ENCODE assay signal across 8 cellular contexts in the genomic region with DNA sequence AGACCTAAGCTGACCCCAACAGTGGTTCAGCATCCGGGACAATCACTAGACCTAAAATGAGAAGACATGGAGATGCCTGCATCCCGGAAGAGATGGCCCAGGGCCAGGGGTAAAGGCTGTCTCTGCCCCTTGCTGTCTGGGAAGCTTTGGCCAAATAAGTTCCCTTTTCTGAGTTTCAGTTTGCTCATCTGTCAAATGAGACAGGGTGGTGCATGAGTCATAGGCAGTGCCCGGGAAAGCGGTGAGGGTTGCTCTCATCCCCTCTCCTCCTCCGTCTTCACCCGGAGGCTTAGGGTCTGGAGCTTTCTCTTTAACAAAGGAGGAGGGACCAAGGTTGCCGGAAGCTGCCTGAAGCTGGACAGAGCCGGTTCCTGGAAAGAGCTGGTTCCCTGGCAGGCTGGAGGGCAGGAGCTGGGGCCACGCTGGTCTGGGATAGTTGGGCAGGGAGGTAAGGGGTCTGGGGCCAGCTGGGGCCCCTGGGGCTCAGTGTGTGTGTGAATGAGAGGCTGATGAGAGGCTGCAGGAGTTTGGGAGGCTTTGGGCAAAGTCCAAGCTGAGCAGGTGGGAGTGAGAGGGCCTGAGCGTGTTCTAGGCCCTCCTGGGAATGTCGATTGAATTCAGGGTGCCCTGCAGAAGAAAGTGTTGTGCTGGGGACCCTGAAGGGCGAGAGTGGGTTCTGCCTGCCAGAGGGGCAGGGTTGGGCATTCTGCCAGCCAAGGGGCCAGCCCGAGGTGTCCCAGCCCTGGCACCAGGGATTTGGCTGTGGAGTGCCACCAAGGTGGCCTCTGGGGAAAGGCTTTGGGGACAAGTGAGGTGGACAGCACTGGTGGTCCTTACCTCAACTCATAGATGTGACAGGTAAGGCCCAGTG. TPM values are rescaled to one million over a fixed set of nuclear protein-coding genes. Genes with fewer than 3 reads are reported as not detected.
DNase-seq lines count a peak whose midpoint lies in the region; ATAC-seq and TF ChIP-seq lines count a peak whose summit lies in the region.

A gene with protein sequence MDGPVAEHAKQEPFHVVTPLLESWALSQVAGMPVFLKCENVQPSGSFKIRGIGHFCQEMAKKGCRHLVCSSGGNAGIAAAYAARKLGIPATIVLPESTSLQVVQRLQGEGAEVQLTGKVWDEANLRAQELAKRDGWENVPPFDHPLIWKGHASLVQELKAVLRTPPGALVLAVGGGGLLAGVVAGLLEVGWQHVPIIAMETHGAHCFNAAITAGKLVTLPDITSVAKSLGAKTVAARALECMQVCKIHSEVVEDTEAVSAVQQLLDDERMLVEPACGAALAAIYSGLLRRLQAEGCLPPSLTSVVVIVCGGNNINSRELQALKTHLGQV (plus strand): TSS at position 351 of the 871 bp plus-strand sequence. CDS start 5,603 bp downstream, outside the sequence.

- no peaks in the 10 kb centered on the region for H3K9me3 Mint-ChIP-seq in activated T-cell treated with anti-CD3 and anti-CD28 coated beads, Interleukin-2, amount 50 U/mL, for 72 hours

- peak within 1 kb of the TSS; percentile 77 to 94 for H3K4me3 Mint-ChIP-seq in activated T-cell treated with anti-CD3 and anti-CD28 coated beads, Interleukin-2, amount 50 U/mL, for 72 hours

- peaks cover 21% of the 10 kb centered on the region for H3K4me1 ChIP-seq in BLaER1
- peaks cover 5% of the 10 kb centered on the region for H3K4me1 ChIP-seq in osteoblast (ENCODE audit: insufficient read depth, low read length)

- H3K36me3 Mint-ChIP-seq in activated T-cell treated with anti-CD3 and anti-CD28 coated beads, Interleukin-2, amount 50 U/mL, for 72 hours (ENCODE audit: insufficient read depth in 2 of 2): no peaks in the 10 kb centered on the region

- H3K79me2 ChIP-seq in osteoblast (ENCODE audit: insufficient read depth, low read length): peaks cover 11% of the 10 kb centered on the region

- H3K27me3 Mint-ChIP-seq in activated T-cell treated with anti-CD3 and anti-CD28 coated beads, Interleukin-2, amount 50 U/mL, for 72 hours (ENCODE audit: low read depth): peaks cover 9% of the 10 kb centered on the region

- peak within 1 kb of the TSS; percentile 82 for H3K27ac Mint-ChIP-seq in activated T-cell treated with anti-CD3 and anti-CD28 coated beads, Interleukin-2, amount 50 U/mL, for 72 hours

- H3K9ac ChIP-seq in BLaER1: no peak within 1 kb of the TSS

- TF ChIP-seq CTCF in osteoblast (IDR thresholded peaks at IDR 0.05; ENCODE audit: extremely low read depth, low read depth, low read length): no peak

- H3K4me2 ChIP-seq in BLaER1 (peak within 1 kb of the TSS; percentile 31), osteoblast (ENCODE audit: insufficient read depth, low read length) (peak within 1 kb of the TSS; percentile 94)

- peak within 1 kb of the TSS; percentile 93 for H2AFZ ChIP-seq in osteoblast (ENCODE audit: low read length)

- DNase-seq in NCI-H2196 treated with DMSO at 0.1 percent for 48 hours (lab: John Stamatoyannopoulos, UW; ENCODE audit: unreplicated experiment) (peak; percentile 78), head of caudate nucleus (peak in 41 of 42 donors; percentile 21 to 89 (median 60)), osteoblast (ENCODE audit: insufficient read length, low spot score, missing footprints) (peak; percentile 94), NCI-H1417 (lab: John Stamatoyannopoulos, UW) (no peak)
- peak; percentile 48 to 55 for DNase-seq in activated T-cell treated with anti-CD3 and anti-CD28 coated beads, Interleukin-2, amount 50 U/mL, for 72 hours

- intact Hi-C loops in head of caudate nucleus (cut with DNase I): loop anchor here (10.0 kb wide), 1 partner anchor 227 kb away; no protein-coding TSS in a partner anchor

- no peaks in the 10 kb centered on the region for H3K36me3 ChIP-seq in BLaER1
- no peaks in the 10 kb centered on the region for H3K36me3 ChIP-seq in osteoblast (ENCODE audit: insufficient read depth, low read length)

- H3K27me3 ChIP-seq in BLaER1 (peaks cover 7% of the 10 kb centered on the region; the same call in 1 of the 2 replicates), osteoblast (ENCODE audit: insufficient read depth, low read length) (no peaks in the 10 kb centered on the region)

- H3K9me3 ChIP-seq in BLaER1: no peaks in the 10 kb centered on the region
- H3K9me3 ChIP-seq in osteoblast (ENCODE audit: low read depth, low read length): no peaks in the 10 kb centered on the region

- no peak within 1 kb of the TSS for H3K4me3 ChIP-seq in BLaER1
- peak within 1 kb of the TSS; percentile 84 for H3K4me3 ChIP-seq in osteoblast (ENCODE audit: insufficient read depth, low read length)

- H4K20me1 ChIP-seq in BLaER1 (no peaks in the 10 kb centered on the region), osteoblast (ENCODE audit: insufficient read depth, low read length) (peaks cover 4% of the 10 kb centered on the region)

- H3K4me1 Mint-ChIP-seq in activated T-cell treated with anti-CD3 and anti-CD28 coated beads, Interleukin-2, amount 50 U/mL, for 72 hours (ENCODE audit: low read depth): peaks cover 13% of the 10 kb centered on the region

- H3K27ac ChIP-seq in BLaER1: no peak within 1 kb of the TSS
- peak within 1 kb of the TSS; percentile 81 for H3K27ac ChIP-seq in osteoblast (ENCODE audit: low read depth, low read length)

- ATAC-seq in GM18867 (IDR thresholded peaks at IDR 0.05; ENCODE audit: unreplicated experiment) (peak; percentile 93), HG02973 (IDR thresholded peaks at IDR 0.05; ENCODE audit: unreplicated experiment) (peak; percentile 87)
- ATAC-seq in activated T-cell treated with anti-CD3 and anti-CD28 coated beads, Interleukin-2, amount 50 U/mL, for 72 hours (replicated peaks in 1 of 2): peak; percentile 91 to 96

RNA-seq across cellular contexts. Expression of the gene that starts here (rescaled TPM):
- total RNA-seq in activated T-cell treated with anti-CD3 and anti-CD28 coated beads, Interleukin-2, amount 50 U/mL, for 72 hours: 1 to 10 TPM in 1 of 2 donors, under 1 TPM in 1; 0.29 to 3.2 TPM
- total RNA-seq in osteoblast: 6.5 TPM in 2 replicates

Comparison
In these comparisons a context has a peak if more than half of its experiments do, and no peak if none do; other contexts are left out.
1. DNase-seq: peak in NCI-H2196 treated with DMSO at 0.1 percent for 48 hours (single experiment), activated T-cell treated with anti-CD3 and anti-CD28 coated beads, Interleukin-2, amount 50 U/mL, for 72 hours (2 of 2), head of caudate nucleus (41 of 42) and osteoblast (single experiment); none in NCI-H1417 (0 of 3).
2. Peak in every context shown above with its lines, with median percentiles within 50 percentile points of each other: ATAC-seq.